Comparison of ENCODE assay signal across 12 cellular contexts in the genomic region with DNA sequence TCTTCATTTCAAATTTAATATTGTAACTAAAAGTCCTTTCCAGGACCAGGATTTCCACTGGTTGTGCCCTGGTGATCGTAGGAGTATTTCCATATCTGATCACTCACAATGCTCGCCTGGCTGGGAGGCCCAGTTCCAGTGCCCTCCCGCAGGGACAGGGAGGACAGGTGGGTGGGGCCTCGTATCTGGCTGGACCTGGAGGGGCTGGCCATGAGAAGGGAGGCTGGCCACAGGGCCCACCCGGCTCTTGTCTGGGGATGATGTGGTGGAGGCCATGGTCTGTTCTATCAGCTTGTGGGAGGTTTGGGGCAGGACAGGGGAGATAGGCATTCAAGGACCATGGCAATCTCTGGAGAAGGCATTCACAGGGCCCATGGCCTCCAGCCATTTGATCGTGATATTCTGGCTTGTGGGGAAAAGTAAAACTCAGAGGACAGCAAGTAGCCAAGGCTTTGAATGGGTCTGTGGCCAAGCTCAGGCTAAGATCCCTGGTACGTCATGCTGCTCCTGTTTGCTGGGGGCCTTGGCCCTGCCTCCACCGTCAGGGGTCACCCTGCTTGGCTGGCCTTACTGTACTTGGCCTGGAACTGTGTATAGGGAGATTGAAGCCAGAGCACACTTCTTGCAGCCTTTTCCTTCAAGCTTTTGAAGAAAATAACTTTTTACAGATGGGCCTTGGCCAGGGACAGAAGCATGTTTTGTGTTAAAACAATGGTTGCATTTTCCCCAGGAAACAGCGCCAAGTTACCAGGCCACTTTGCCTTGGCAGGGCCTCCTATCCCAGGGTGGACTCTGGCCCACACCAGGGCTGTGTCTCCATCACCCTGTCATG.
A peak's percentile ranks its signal among the peaks of the same experiment; 100 is the strongest.
DNase-seq lines count a peak whose midpoint lies in the region; ATAC-seq and TF ChIP-seq lines count a peak whose summit lies in the region.
"Had no signal": no experiment of that assay in that cellular context is flagged by ENCODE, and none has a peak within 500 bp of the region (broad histone marks: within the 10 kb centered on the region; RNA-seq: fewer than 3 reads in every experiment).

No MANE protein-coding gene starts in this region.

- H3K4me1 ChIP-seq in esophagus (ENCODE audit: control insufficient read depth in 2 of 2, insufficient read depth in 2 of 2, low read length in 1 of 2) (peaks cover 0 to 2% of the 10 kb centered on the region in 2 donors), ovary (ENCODE audit: insufficient read depth) (peaks cover 8% of the 10 kb centered on the region)
- H3K4me1 ChIP-seq: SJSA1 had no signal

- no peak for TF ChIP-seq EP300 in ovary (IDR thresholded peaks at IDR 0.05)

- no peak for ATAC-seq in GM19035 (IDR thresholded peaks at IDR 0.05; ENCODE audit: unreplicated experiment)
- ATAC-seq: GM23338 had no signal

- H3K36me3 ChIP-seq in esophagus (ENCODE audit: control insufficient read depth in 2 of 2, insufficient read depth in 2 of 2, low read length in 1 of 2) (no peaks in the 10 kb centered on the region), ovary (no peaks in the 10 kb centered on the region)
- H3K36me3 ChIP-seq: SJSA1 had no signal

- H3K27me3 ChIP-seq in esophagus (ENCODE audit: control insufficient read depth in 1 of 2, insufficient read depth in 2 of 2, low read length in 2 of 2), result no peaks in the 10 kb centered on the region
- H3K27me3 ChIP-seq in ovary, result no peaks in the 10 kb centered on the region
- H3K27me3 ChIP-seq: SJSA1 had no signal

- no peak overlapping the region for H3K4me3 ChIP-seq in esophagus (ENCODE audit: low read depth in 1 of 2, low read length in 2 of 2)
- H3K4me3 ChIP-seq in ovary, result no peak overlapping the region
- H3K4me3 ChIP-seq: GM23338, SJSA1 had no signal

- 59 to 68% methylated on average over 9 of the region's 9 CpGs for WGBS in esophagus, 2 donors
- WGBS in ovary, 3 donors, result 33 to 41% (median 36%) methylated on average over 9 of the region's 9 CpGs

- H3K9me3 ChIP-seq in esophagus (ENCODE audit: control insufficient read depth in 2 of 2, insufficient read depth in 1 of 2, low read depth in 1 of 2, low read length in 1 of 2) (no peaks in the 10 kb centered on the region), ovary (no peaks in the 10 kb centered on the region)
- H3K9me3 ChIP-seq: SJSA1 had no signal

- intact Hi-C loops in ovary (cut with DNase I), result no loop called here

- H3K27ac ChIP-seq in esophagus (ENCODE audit: low read depth in 2 of 2, low read length in 1 of 2), result peak overlapping the region; percentile 1 to 71
- H3K27ac ChIP-seq in ovary, result peak overlapping the region in 1 of 2 donors; percentile 61
- H3K27ac ChIP-seq: SJSA1 had no signal

- DNase-seq in hypothalamus (lab: John Stamatoyannopoulos, UW), result peak in 31 of 51 donors; percentile 12 to 82 (median 36)
- DNase-seq in ovary, result peak; percentile 79 to 94 (median 91)
- peak; percentile 42 for DNase-seq in ureter (ENCODE audit: low spot score)
- no peak for DNase-seq in NCI-H2227 treated with DMSO at 0.1 percent for 48 hours (lab: John Stamatoyannopoulos, UW)
- DNase-seq in retina, result no peak
- DNase-seq: activated T-cell treated with anti-CD3 and anti-CD28 coated beads, Interleukin-2, amount 50 U/mL, for 24 hours; central memory CD4-positive, alpha-beta T cell; NCI-H1092 treated with DMSO at 0.1 percent for 48 hours had no signal

- no peak for TF ChIP-seq POLR2A in ovary (IDR thresholded peaks at IDR 0.05)

- TF ChIP-seq CTCF in ovary (IDR thresholded peaks at IDR 0.05), result no peak

Comparison
In these comparisons a context has a peak if more than half of its experiments do, and no peak if none do; other contexts are left out.
1. DNase-seq: peak in hypothalamus (31 of 51), ovary (5 of 5) and ureter (single experiment); none in NCI-H2227 treated with DMSO at 0.1 percent for 48 hours (single experiment) and retina (single experiment).